In the genomic region with DNA sequence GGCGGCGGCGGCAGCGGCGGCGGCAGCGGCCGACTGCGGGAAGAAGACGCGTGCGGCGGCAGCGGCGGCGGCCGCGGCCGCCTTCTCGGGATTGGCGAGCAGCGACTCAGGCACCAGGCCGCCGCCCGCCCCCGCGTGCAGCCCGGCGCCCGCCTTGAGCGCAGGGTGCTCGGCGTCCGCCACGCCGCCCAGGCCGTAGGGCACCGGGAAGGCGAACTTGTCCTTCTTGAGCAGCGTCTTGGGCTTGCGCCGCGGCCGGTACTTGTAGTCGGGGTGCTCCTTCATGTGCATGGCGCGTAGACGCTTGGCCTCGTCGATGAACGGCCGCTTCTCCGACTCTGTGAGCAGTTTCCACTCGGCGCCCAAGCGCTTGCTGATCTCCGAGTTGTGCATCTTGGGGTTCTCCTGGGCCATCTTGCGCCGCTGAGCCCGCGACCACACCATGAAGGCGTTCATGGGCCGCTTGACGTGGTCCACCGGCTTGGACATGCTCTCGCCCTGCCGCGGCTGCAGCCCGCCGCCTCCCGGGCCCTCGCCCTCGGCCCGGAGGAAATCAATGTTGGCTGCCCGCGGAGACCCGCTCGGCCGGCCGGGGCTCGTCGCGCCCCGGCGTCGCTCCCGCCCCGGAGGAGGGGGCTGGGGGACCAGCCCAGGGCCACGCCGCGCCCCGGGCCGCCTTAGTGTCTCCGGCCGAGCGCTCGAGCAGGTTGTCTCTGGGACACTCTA, we compare ENCODE assay signal across 9 cellular contexts. TPM values are rescaled to one million over a fixed set of nuclear protein-coding genes. Genes with fewer than 3 reads are reported as not detected.
A peak's percentile ranks its signal among the peaks of the same experiment; 100 is the strongest.
DNase-seq lines count a peak whose midpoint lies in the region; ATAC-seq and TF ChIP-seq lines count a peak whose summit lies in the region.
"Had no signal": no experiment of that assay in that cellular context is flagged by ENCODE, and none has a peak within 500 bp of the region (broad histone marks: within the 10 kb centered on the region; RNA-seq: fewer than 3 reads in every experiment).

No MANE protein-coding gene starts in this region.

- TF ChIP-seq CTCF in gastroesophageal sphincter (IDR thresholded peaks at IDR 0.05) (no peak), ovary (IDR thresholded peaks at IDR 0.05) (no peak)

- no peak overlapping the region for H3K27ac ChIP-seq in gastroesophageal sphincter
- H3K27ac ChIP-seq in subcutaneous abdominal adipose tissue (ENCODE audit: low read depth, low read length), result no peak overlapping the region
- no peak overlapping the region for H3K27ac ChIP-seq in ovary

- no peaks in the 10 kb centered on the region for H3K9me3 Mint-ChIP-seq in T-helper 2 cell treated with Interferon-gamma antibody and Interleukin-4, amounts not matched to agents 5 μg/mL and 100 μg/mL, for 36 hours

- TF ChIP-seq POLR2A in gastroesophageal sphincter (IDR thresholded peaks at IDR 0.05), result no peak
- no peak for TF ChIP-seq POLR2A in ovary (IDR thresholded peaks at IDR 0.05)

- H3K4me3 ChIP-seq in gastroesophageal sphincter (peak overlapping the region in 1 of 2 donors; percentile 37), subcutaneous abdominal adipose tissue (ENCODE audit: low read depth in 1 of 5, low read length in 5 of 5) (peak overlapping the region in 4 of 5 donors; percentile 32 to 56 (median 45)), ovary (no peak overlapping the region)

- intact Hi-C loops in ovary (cut with DNase I), result no loop called here

- H3K4me3 Mint-ChIP-seq in T-helper 2 cell treated with Interferon-gamma antibody and Interleukin-4, amounts not matched to agents 5 μg/mL and 100 μg/mL, for 36 hours, result peak overlapping the region; percentile 21

- H3K9me3 ChIP-seq in gastroesophageal sphincter (no peaks in the 10 kb centered on the region), subcutaneous abdominal adipose tissue (ENCODE audit: control insufficient read depth in 5 of 5, low read length in 5 of 5) (no peaks in the 10 kb centered on the region), ovary (no peaks in the 10 kb centered on the region)

- H3K27me3 ChIP-seq in gastroesophageal sphincter (peaks cover 98% of the 10 kb centered on the region), subcutaneous abdominal adipose tissue (ENCODE audit: control insufficient read depth in 5 of 5, insufficient read depth in 4 of 5, low read length in 5 of 5) (peaks cover 46 to 90% (median 63%) of the 10 kb centered on the region in 5 donors), ovary (no peaks in the 10 kb centered on the region)

- DNase-seq in DMS 273 (lab: John Stamatoyannopoulos, UW; ENCODE audit: unreplicated experiment) (peak; percentile 77), DMS 273 treated with DMSO at 0.1 percent for 48 hours (lab: John Stamatoyannopoulos, UW) (no peak), GOT3 (lab: John Stamatoyannopoulos, UW) (peak; percentile 99), ovary (no peak), activated gamma-delta T cell treated with Interleukin-2 at 50 U/mL for 16 hours (no peak)
- peak; percentile 21 for DNase-seq in T-helper 2 cell treated with Interferon-gamma antibody and Interleukin-4, amounts not matched to agents 5 μg/mL and 100 μg/mL, for 36 hours (ENCODE audit: low spot score)

- H3K9ac ChIP-seq in subcutaneous abdominal adipose tissue (ENCODE audit: low read length in 5 of 5), result no peak overlapping the region

- peak; percentile 16 for ATAC-seq in gastroesophageal sphincter

- TF ChIP-seq EP300 in gastroesophageal sphincter (IDR thresholded peaks at IDR 0.05) (no peak), ovary (IDR thresholded peaks at IDR 0.05) (no peak)

- peaks cover 3% of the 10 kb centered on the region for H3K36me3 Mint-ChIP-seq in T-helper 2 cell treated with Interferon-gamma antibody and Interleukin-4, amounts not matched to agents 5 μg/mL and 100 μg/mL, for 36 hours (ENCODE audit: low read depth)

- peaks cover 0 to 49% (median 28%) of the 10 kb centered on the region in 3 donors for H3K4me1 ChIP-seq in gastroesophageal sphincter
- H3K4me1 ChIP-seq in subcutaneous abdominal adipose tissue (ENCODE audit: control insufficient read depth in 5 of 5, insufficient read depth in 5 of 5, low read length in 5 of 5), result peaks cover 0 to 39% (median 30%) of the 10 kb centered on the region in 5 donors
- H3K4me1 ChIP-seq in ovary (ENCODE audit: insufficient read depth), result peaks cover 5% of the 10 kb centered on the region

- no peaks in the 10 kb centered on the region for H3K36me3 ChIP-seq in gastroesophageal sphincter
- H3K36me3 ChIP-seq in subcutaneous abdominal adipose tissue (ENCODE audit: control insufficient read depth in 5 of 5, insufficient read depth in 5 of 5, low read length in 5 of 5), result no peaks in the 10 kb centered on the region
- H3K36me3 ChIP-seq in ovary, result no peaks in the 10 kb centered on the region

- no CpG with 5 or more reads among the region's 97 CpGs for WGBS in gastroesophageal sphincter (ENCODE audit: low coverage in 1 of 2), 2 donors
- WGBS in ovary, 3 donors, result 2 to 8% (median 2%) methylated on average over 50 to 97 of the region's 97 CpGs

- H3K27me3 Mint-ChIP-seq in T-helper 2 cell treated with Interferon-gamma antibody and Interleukin-4, amounts not matched to agents 5 μg/mL and 100 μg/mL, for 36 hours (ENCODE audit: low read depth), result peaks cover 78% of the 10 kb centered on the region

- no peak overlapping the region for H3K27ac Mint-ChIP-seq in T-helper 2 cell treated with Interferon-gamma antibody and Interleukin-4, amounts not matched to agents 5 μg/mL and 100 μg/mL, for 36 hours

- peaks cover 8% of the 10 kb centered on the region for H3K4me1 Mint-ChIP-seq in T-helper 2 cell treated with Interferon-gamma antibody and Interleukin-4, amounts not matched to agents 5 μg/mL and 100 μg/mL, for 36 hours (ENCODE audit: low read depth)

RNA-seq across cellular contexts. Expression of a gene that starts 0.6 kb away (rescaled TPM):
- total RNA-seq in gastroesophageal sphincter (under 1 TPM in 2 of 4 donors, not detected in 2; 0.47 to 0.59 TPM), ovary (not detected)
- under 1 TPM in 1 of 2 donors, not detected in 1; 0.02 TPM for polyA plus RNA-seq in ovary
- total RNA-seq: kidney epithelial cell had no signal

Comparison
In these comparisons a context has a peak if more than half of its experiments do, and no peak if none do; other contexts are left out.
1. DNase-seq: peak in DMS 273 (single experiment), GOT3 (single experiment) and T-helper 2 cell treated with Interferon-gamma antibody and Interleukin-4, amounts not matched to agents 5 μg/mL and 100 μg/mL, for 36 hours (single experiment); none in DMS 273 treated with DMSO at 0.1 percent for 48 hours (single experiment), ovary (0 of 5) and activated gamma-delta T cell treated with Interleukin-2 at 50 U/mL for 16 hours (single experiment).